ENCODE assay signal across 15 cellular contexts in genomic region chr7:48168159-48168558, GRCh38. TPM values are rescaled to one million over a fixed set of nuclear protein-coding genes. Genes with fewer than 3 reads are reported as not detected.
DNase-seq lines count a peak whose midpoint lies in the region; ATAC-seq and TF ChIP-seq lines count a peak whose summit lies in the region.
"Had no signal": no experiment of that assay in that cellular context is flagged by ENCODE, and none has a peak within 500 bp of the region (broad histone marks: within the 10 kb centered on the region; RNA-seq: fewer than 3 reads in every experiment).

No MANE protein-coding gene starts in this region.

- H3K4me3 ChIP-seq in PC-9 (no peak overlapping the region), heart left ventricle (no peak overlapping the region), ovary (no peak overlapping the region)
- H3K4me3 ChIP-seq: colonic mucosa, K562 had no signal

- no peak for TF ChIP-seq POLR2A in heart left ventricle (IDR thresholded peaks at IDR 0.05)
- TF ChIP-seq POLR2A in ovary (IDR thresholded peaks at IDR 0.05): no peak

- POLR2A ChIA-PET in PC-9 (lab: Charles Lee; ENCODE audit: unreplicated experiment): no interaction called here

- ATAC-seq in esophagus mucosa (peak; percentile 84), heart left ventricle (no peak), Right ventricle myocardium superior (ENCODE audit: poor library complexity) (no peak)
- ATAC-seq: K562, left lobe of liver had no signal

- H3K27ac ChIP-seq in PC-9 (no peak overlapping the region), heart left ventricle (no peak overlapping the region), ovary (no peak overlapping the region)
- H3K27ac ChIP-seq: colonic mucosa had no signal

- CTCF ChIA-PET in PC-9 (lab: Charles Lee): interaction anchor here (0.5 to 0.6 kb wide), 2 partner anchors 274 to 953 kb away, joined by 7 to 19 read pairs; no protein-coding TSS in a partner anchor

- H3K27me3 ChIP-seq in PC-9 (ENCODE audit: insufficient read depth, low read depth): peaks cover 5% of the 10 kb centered on the region; the same call in 1 of the 2 replicates
- no peaks in the 10 kb centered on the region for H3K27me3 ChIP-seq in heart left ventricle
- no peaks in the 10 kb centered on the region for H3K27me3 ChIP-seq in ovary
- H3K27me3 ChIP-seq: colonic mucosa had no signal

- intact Hi-C loops in PC-9 (cut with micrococcal nuclease; ENCODE audit: unreplicated experiment) (no loop called here), heart left ventricle (cut with DNase I) (no loop called here), ovary (cut with DNase I) (no loop called here), Right ventricle myocardium superior (cut with DNase I) (no loop called here)

- no peak overlapping the region for H2AFZ ChIP-seq in PC-9

- H3K79me2 ChIP-seq in PC-9 (ENCODE audit: low read depth): no peaks in the 10 kb centered on the region

- no TSS peak for BruUV-seq in PC-9 (replicated peaks; lab: Mats Ljungman, UMichigan)

- no peak overlapping the region for H3K4me2 ChIP-seq in PC-9

- no peaks in the 10 kb centered on the region for H4K20me1 ChIP-seq in PC-9 (ENCODE audit: insufficient read depth)

- H3K4me1 ChIP-seq in PC-9 (replicated peaks; ENCODE audit: insufficient read depth) (no peaks in the 10 kb centered on the region), heart left ventricle (no peaks in the 10 kb centered on the region), ovary (ENCODE audit: insufficient read depth) (no peaks in the 10 kb centered on the region)
- H3K4me1 ChIP-seq: colonic mucosa had no signal

- TF ChIP-seq CTCF in GM10266 (IDR thresholded peaks at IDR 0.05; ENCODE audit: control insufficient read depth, insufficient read depth, low read depth, missing control alignments) (peak; percentile 2), PC-9 (conservative IDR thresholded peaks at IDR 0.05) (no peak; the same call in 1 of the 2 replicates), heart left ventricle (IDR thresholded peaks at IDR 0.05) (no peak), ovary (IDR thresholded peaks at IDR 0.05) (no peak)

- H3K36me3 ChIP-seq in PC-9 (ENCODE audit: low read depth) (no peaks in the 10 kb centered on the region), heart left ventricle (no peaks in the 10 kb centered on the region), ovary (no peaks in the 10 kb centered on the region)
- H3K36me3 ChIP-seq: colonic mucosa had no signal

- no peaks in the 10 kb centered on the region; the same call in 1 of the 2 replicates for H3K9me2 ChIP-seq in PC-9 (ENCODE audit: insufficient read depth)

- TF ChIP-seq EP300 in ovary (IDR thresholded peaks at IDR 0.05): no peak

- WGBS in heart left ventricle, 4 donors: 54 to 86% (median 63%) methylated on average over 2 of the region's 2 CpGs
- 64 to 90% (median 72%) methylated on average over 2 of the region's 2 CpGs for WGBS in ovary, 3 donors

- peaks cover 4% of the 10 kb centered on the region; the same call in 1 of the 2 replicates for H3K9me3 ChIP-seq in PC-9 (ENCODE audit: insufficient read depth, low read depth)
- no peaks in the 10 kb centered on the region for H3K9me3 ChIP-seq in heart left ventricle
- no peaks in the 10 kb centered on the region for H3K9me3 ChIP-seq in ovary
- H3K9me3 ChIP-seq: colonic mucosa had no signal

- no peaks in the 10 kb centered on the region for H3F3A ChIP-seq in PC-9 (ENCODE audit: insufficient read depth, low read depth)

- DNase-seq in GM10266 (ENCODE audit: extremely low spot score): no peak
- DNase-seq in PC-9: peak; percentile 23 to 58
- DNase-seq in pulmonary artery endothelial cell (ENCODE audit: low read depth, low spot score): peak; percentile 46
- DNase-seq in amniotic stem cell (lab: John Stamatoyannopoulos, UW): no peak
- DNase-seq in heart left ventricle: no peak
- DNase-seq in ovary: no peak
- no peak for DNase-seq in Right ventricle myocardium superior
- DNase-seq: activated naive CD4-positive, alpha-beta T cell treated with anti-CD3 and anti-CD28 coated beads, Interleukin-2, amount 10 ng/mL, durations not matched to agents 7 days and 5 days; colonic mucosa; H9; NCI-H446; SHP77 had no signal

RNA-seq across cellular contexts. Expression of gene ABCA13, which starts 3.1 kb away (rescaled TPM):
- 0.10 and 0.76 TPM in 2 replicates for total RNA-seq in PC-9 (2021)
- 4.3 TPM for total RNA-seq in esophagus mucosa
- not detected in 2 replicates for total RNA-seq in pulmonary artery endothelial cell
- total RNA-seq in heart left ventricle: under 1 TPM in 7 of 9 donors, not detected in 2; 0.04 to 0.29 (median 0.09) TPM
- under 1 TPM in 1 of 2 donors, not detected in 1; 0.01 TPM for polyA plus RNA-seq in heart left ventricle
- 1 to 10 TPM in 1 of 7 donors, under 1 TPM in 6; 0.10 to 4.1 (median 0.45) TPM for total RNA-seq in ovary
- under 1 TPM; 0.02 to 0.05 TPM for polyA plus RNA-seq in ovary
- total RNA-seq in Right ventricle myocardium superior: 0.16 TPM

Comparison
In these comparisons a context has a peak if more than half of its experiments do, and no peak if none do; other contexts are left out.
1. DNase-seq: peak in PC-9 (2 of 2) and pulmonary artery endothelial cell (single experiment); none in GM10266 (single experiment), amniotic stem cell (single experiment), heart left ventricle (0 of 5), ovary (0 of 5) and Right ventricle myocardium superior (single experiment).